8 cellular contexts compared by ENCODE assay signal in the genomic region with DNA sequence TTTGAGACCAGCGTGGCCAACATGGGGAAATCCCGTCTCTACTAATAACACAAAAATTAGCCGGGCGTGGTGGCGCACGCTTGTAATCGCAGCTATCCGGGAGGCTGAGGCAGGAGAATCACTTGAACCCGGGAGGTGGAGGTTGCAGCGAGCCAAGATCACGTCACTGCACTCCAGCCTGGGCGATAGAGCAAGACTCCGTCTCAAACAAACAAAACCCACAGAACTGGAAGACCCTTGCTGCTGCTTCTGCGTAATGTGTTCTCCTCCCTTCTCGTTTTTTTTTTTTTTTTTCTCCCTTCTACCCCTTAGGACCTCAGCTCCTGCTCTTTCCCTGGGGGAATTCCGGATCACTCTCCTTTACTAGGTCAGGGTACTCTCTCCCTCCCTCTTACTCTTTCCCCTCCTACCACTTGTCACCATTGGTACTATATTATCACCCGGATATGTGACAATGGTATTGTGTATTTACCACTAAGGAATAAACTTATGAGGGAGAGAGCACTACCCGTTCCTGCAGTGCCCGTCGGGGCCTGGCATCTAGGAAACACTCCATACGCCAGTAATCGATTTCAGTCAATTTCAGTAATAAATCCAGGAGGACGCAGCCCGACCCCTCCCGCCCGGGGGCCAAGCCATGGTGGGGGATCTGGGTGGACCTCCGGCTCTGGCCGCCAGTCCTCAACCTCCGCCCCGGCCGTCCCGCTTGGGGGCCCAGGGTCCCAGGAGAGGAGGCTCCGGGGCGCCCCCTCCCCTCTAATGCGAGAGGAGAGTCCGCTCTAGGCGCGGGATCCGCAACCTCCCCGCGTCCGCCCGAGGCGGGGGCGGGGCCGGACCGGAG. TPM values are rescaled to one million over a fixed set of nuclear protein-coding genes. Genes with fewer than 3 reads are reported as not detected.
DNase-seq lines count a peak whose midpoint lies in the region; ATAC-seq and TF ChIP-seq lines count a peak whose summit lies in the region.

No MANE protein-coding gene starts in this region.

- H3K4me1 Mint-ChIP-seq in activated naive CD4-positive, alpha-beta T cell treated with anti-CD3 and anti-CD28 coated beads for 36 hours (ENCODE audit: low read depth) = peaks cover 32% of the 10 kb centered on the region

- peak overlapping the region; percentile 94 for H3K27ac Mint-ChIP-seq in activated naive CD4-positive, alpha-beta T cell treated with anti-CD3 and anti-CD28 coated beads for 36 hours

- H3K9me3 Mint-ChIP-seq in activated naive CD4-positive, alpha-beta T cell treated with anti-CD3 and anti-CD28 coated beads for 36 hours = no peaks in the 10 kb centered on the region

- peak overlapping the region; percentile 80 for H3K4me3 ChIP-seq in ovary

- H3K36me3 Mint-ChIP-seq in activated naive CD4-positive, alpha-beta T cell treated with anti-CD3 and anti-CD28 coated beads for 36 hours (ENCODE audit: low read depth) = no peaks in the 10 kb centered on the region

- peak overlapping the region; percentile 79 to 91 for H3K27ac ChIP-seq in ovary

- TF ChIP-seq EP300 in ovary (IDR thresholded peaks at IDR 0.05) = no peak

- no peaks in the 10 kb centered on the region for H3K9me3 ChIP-seq in ovary

- peak in 5 of 6 experiments; percentile 73 to 87 (median 83) for DNase-seq in stimulated activated naive CD4-positive, alpha-beta T cell (lab: John Stamatoyannopoulos, UW)
- no peak for DNase-seq in stimulated activated naive CD4-positive, alpha-beta T cell treated with Interleukin-2 at 50 U/mL for 16 hours (lab: John Stamatoyannopoulos, UW)
- peak; percentile 53 to 81 for DNase-seq in NCI-H524 (lab: John Stamatoyannopoulos, UW)
- peak; percentile 90 for DNase-seq in activated naive CD4-positive, alpha-beta T cell treated with anti-CD3 and anti-CD28 coated beads for 36 hours
- peak; percentile 91 for DNase-seq in Right ventricle myocardium superior
- peak; percentile 87 to 92 (median 92) for DNase-seq in ovary
- DNase-seq in GF-D8 (lab: John Stamatoyannopoulos, UW) = no peak

- H3K27me3 Mint-ChIP-seq in activated naive CD4-positive, alpha-beta T cell treated with anti-CD3 and anti-CD28 coated beads for 36 hours (ENCODE audit: low read depth) = no peaks in the 10 kb centered on the region

- intact Hi-C loops in activated naive CD4-positive, alpha-beta T cell treated with anti-CD3 and anti-CD28 coated beads for 36 hours (cut with micrococcal nuclease) = loop anchor here (1.0 kb wide), 2 partner anchors 16 to 21 kb away; no protein-coding TSS in a partner anchor
- intact Hi-C loops in Right ventricle myocardium superior (cut with DNase I) = no loop called here
- intact Hi-C loops in ovary (cut with DNase I) = no loop called here

- 21 to 25% (median 22%) methylated on average over 35 to 47 of the region's 47 CpGs for WGBS in ovary, 3 donors

- no peaks in the 10 kb centered on the region for H3K36me3 ChIP-seq in ovary

- TF ChIP-seq CTCF in ovary (IDR thresholded peaks at IDR 0.05) = no peak

- peak overlapping the region; percentile 94 for H3K4me3 Mint-ChIP-seq in activated naive CD4-positive, alpha-beta T cell treated with anti-CD3 and anti-CD28 coated beads for 36 hours

- ATAC-seq in HG02840 (IDR thresholded peaks at IDR 0.05; ENCODE audit: low FRiP score, unreplicated experiment) = peak; percentile 83
- peak; percentile 94 for ATAC-seq in Right ventricle myocardium superior (ENCODE audit: poor library complexity)

- CTCF ChIA-PET in activated naive CD4-positive, alpha-beta T cell treated with anti-CD3 and anti-CD28 coated beads for 36 hours (lab: Charles Lee) = no interaction called here

- peak; percentile 81 for TF ChIP-seq POLR2A in ovary (IDR thresholded peaks at IDR 0.05)

- H3K4me1 ChIP-seq in ovary (ENCODE audit: insufficient read depth) = peaks cover 7% of the 10 kb centered on the region

- no peaks in the 10 kb centered on the region for H3K27me3 ChIP-seq in ovary

RNA-seq across cellular contexts. Expression of a gene that starts 0.4 kb away (rescaled TPM):
- 10 to 100 TPM; 13.2 to 16.2 TPM for total RNA-seq in activated naive CD4-positive, alpha-beta T cell treated with anti-CD3 and anti-CD28 coated beads for 36 hours
- total RNA-seq in Right ventricle myocardium superior (15.3 TPM), ovary (10 to 100 TPM; 13.6 to 30.0 (median 22.5) TPM)
- polyA plus RNA-seq in ovary = 10 to 100 TPM; 13.3 to 39.1 TPM

Comparison
In these comparisons a context has a peak if more than half of its experiments do, and no peak if none do; other contexts are left out.
1. DNase-seq: peak in stimulated activated naive CD4-positive, alpha-beta T cell (5 of 6), NCI-H524 (2 of 2), activated naive CD4-positive, alpha-beta T cell treated with anti-CD3 and anti-CD28 coated beads for 36 hours (single experiment), Right ventricle myocardium superior (single experiment) and ovary (5 of 5); none in stimulated activated naive CD4-positive, alpha-beta T cell treated with Interleukin-2 at 50 U/mL for 16 hours (single experiment) and GF-D8 (single experiment).